In genomic region chr12:9754984-9755383, GRCh38 we compare ENCODE assay signal across 1 cellular context.
TF ChIP-seq lines count a peak whose summit lies in the region.

No MANE protein-coding gene starts in this region.

TF ChIP-seq in K562, 482 proteins besides CTCF, POLR2A, EP300 and RAD21:
- TF ChIP-seq PHF20 (IDR thresholded peaks at IDR 0.05; ENCODE audit: partially characterized antibody) (no peak), JUNB (CRISPR knock-in tag; conservative IDR thresholded peaks at IDR 0.05) (no peak), TGIF2 (CRISPR knock-in tag; IDR thresholded peaks at IDR 0.05) (no peak), PREB (CRISPR knock-in tag; IDR thresholded peaks at IDR 0.05) (no peak), FOXP1 (CRISPR knock-in tag; IDR thresholded peaks at IDR 0.05) (no peak), POLR2AphosphoS5 (IDR thresholded peaks at IDR 0.05; ENCODE audit: control insufficient read depth, insufficient read depth, low read depth, low read length) (peak; percentile 34; the same call in 1 of the 2 replicates), HDAC3 (IDR thresholded peaks at IDR 0.05; ENCODE audit: borderline replicate concordance, partially characterized antibody) (no peak), IFI16 (CRISPR knock-in tag; IDR thresholded peaks at IDR 0.05) (no peak), SIX5 (IDR thresholded peaks at IDR 0.05; ENCODE audit: borderline replicate concordance in 1 of 2, insufficient read depth in 1 of 2, low read depth in 1 of 2, low read length in 2 of 2) (no peak), NCOA4 (IDR thresholded peaks at IDR 0.05; ENCODE audit: partially characterized antibody) (no peak), ZNF740 (CRISPR knock-in tag; IDR thresholded peaks at IDR 0.05) (no peak), ZNF740 (tag; IDR thresholded peaks at IDR 0.05) (no peak), HDAC6 (IDR thresholded peaks at IDR 0.05; ENCODE audit: low read depth, low read length) (no peak), E2F4 (CRISPR knock-in tag; IDR thresholded peaks at IDR 0.05; ENCODE audit: low read depth) (no peak), TRIM28 (IDR thresholded peaks at IDR 0.05) (no peak), HEY1 (CRISPR knock-in tag; IDR thresholded peaks at IDR 0.05; ENCODE audit: borderline replicate concordance) (no peak), LARP7 (IDR thresholded peaks at IDR 0.05) (no peak), SMARCE1 (IDR thresholded peaks at IDR 0.05) (no peak), MITF (IDR thresholded peaks at IDR 0.05) (no peak), SMAD1 (IDR thresholded peaks at IDR 0.05; ENCODE audit: low read depth, low read length, partially characterized antibody) (peak; percentile 8), EWSR1 (IDR thresholded peaks at IDR 0.05; ENCODE audit: borderline replicate concordance, low read depth, partially characterized antibody) (no peak), YY1 (IDR thresholded peaks at IDR 0.05; ENCODE audit: borderline replicate concordance in 1 of 3, control insufficient read depth in 1 of 3, extremely low read depth in 1 of 3, insufficient read depth in 3 of 3, insufficient read length in 1 of 3, insufficient replicate concordance in 2 of 3, low read depth in 1 of 3, low read length in 2 of 3) (peak in 1 of 3 experiments; percentile 26), CC2D1A (IDR thresholded peaks at IDR 0.05) (no peak), SNIP1 (IDR thresholded peaks at IDR 0.05; ENCODE audit: low read depth) (no peak), RBFOX2 (IDR thresholded peaks at IDR 0.05; ENCODE audit: low read depth, low read length) (no peak), SUPT5H (IDR thresholded peaks at IDR 0.05) (0 out of 2 replicates have a peak, but pooled peaks have one; percentile 17), RBM34 (IDR thresholded peaks at IDR 0.05; ENCODE audit: borderline replicate concordance, insufficient read depth, low read length) (no peak), CEBPG (CRISPR knock-in tag; IDR thresholded peaks at IDR 0.05) (no peak), CEBPG (tag; conservative IDR thresholded peaks at IDR 0.05 in 1 of 2, IDR thresholded peaks at IDR 0.05 in 1 of 2) (no peak), TAF7 (tag; IDR thresholded peaks at IDR 0.05) (no peak), MXI1 (IDR thresholded peaks at IDR 0.05; ENCODE audit: low read depth, low read length) (no peak), DDX20 (tag; IDR thresholded peaks at IDR 0.05; ENCODE audit: low read depth) (no peak), KAT8 (IDR thresholded peaks at IDR 0.05; ENCODE audit: low read depth) (no peak), STAT5B (CRISPR knock-in tag; IDR thresholded peaks at IDR 0.05) (no peak)
- TF ChIP-seq, protein P1, sequence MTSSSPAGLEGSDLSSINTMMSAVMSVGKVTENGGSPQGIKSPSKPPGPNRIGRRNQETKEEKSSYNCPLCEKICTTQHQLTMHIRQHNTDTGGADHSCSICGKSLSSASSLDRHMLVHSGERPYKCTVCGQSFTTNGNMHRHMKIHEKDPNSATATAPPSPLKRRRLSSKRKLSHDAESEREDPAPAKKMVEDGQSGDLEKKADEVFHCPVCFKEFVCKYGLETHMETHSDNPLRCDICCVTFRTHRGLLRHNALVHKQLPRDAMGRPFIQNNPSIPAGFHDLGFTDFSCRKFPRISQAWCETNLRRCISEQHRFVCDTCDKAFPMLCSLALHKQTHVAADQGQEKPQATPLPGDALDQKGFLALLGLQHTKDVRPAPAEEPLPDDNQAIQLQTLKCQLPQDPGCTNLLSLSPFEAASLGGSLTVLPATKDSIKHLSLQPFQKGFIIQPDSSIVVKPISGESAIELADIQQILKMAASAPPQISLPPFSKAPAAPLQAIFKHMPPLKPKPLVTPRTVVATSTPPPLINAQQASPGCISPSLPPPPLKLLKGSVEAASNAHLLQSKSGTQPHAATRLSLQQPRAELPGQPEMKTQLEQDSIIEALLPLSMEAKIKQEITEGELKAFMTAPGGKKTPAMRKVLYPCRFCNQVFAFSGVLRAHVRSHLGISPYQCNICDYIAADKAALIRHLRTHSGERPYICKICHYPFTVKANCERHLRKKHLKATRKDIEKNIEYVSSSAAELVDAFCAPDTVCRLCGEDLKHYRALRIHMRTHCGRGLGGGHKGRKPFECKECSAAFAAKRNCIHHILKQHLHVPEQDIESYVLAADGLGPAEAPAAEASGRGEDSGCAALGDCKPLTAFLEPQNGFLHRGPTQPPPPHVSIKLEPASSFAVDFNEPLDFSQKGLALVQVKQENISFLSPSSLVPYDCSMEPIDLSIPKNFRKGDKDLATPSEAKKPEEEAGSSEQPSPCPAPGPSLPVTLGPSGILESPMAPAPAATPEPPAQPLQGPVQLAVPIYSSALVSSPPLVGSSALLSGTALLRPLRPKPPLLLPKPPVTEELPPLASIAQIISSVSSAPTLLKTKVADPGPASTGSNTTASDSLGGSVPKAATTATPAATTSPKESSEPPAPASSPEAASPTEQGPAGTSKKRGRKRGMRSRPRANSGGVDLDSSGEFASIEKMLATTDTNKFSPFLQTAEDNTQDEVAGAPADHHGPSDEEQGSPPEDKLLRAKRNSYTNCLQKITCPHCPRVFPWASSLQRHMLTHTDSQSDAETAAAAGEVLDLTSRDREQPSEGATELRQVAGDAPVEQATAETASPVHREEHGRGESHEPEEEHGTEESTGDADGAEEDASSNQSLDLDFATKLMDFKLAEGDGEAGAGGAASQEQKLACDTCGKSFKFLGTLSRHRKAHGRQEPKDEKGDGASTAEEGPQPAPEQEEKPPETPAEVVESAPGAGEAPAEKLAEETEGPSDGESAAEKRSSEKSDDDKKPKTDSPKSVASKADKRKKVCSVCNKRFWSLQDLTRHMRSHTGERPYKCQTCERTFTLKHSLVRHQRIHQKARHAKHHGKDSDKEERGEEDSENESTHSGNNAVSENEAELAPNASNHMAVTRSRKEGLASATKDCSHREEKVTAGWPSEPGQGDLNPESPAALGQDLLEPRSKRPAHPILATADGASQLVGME (CRISPR knock-in tag; IDR thresholded peaks at IDR 0.05): no peak
- TF ChIP-seq, protein P2, sequence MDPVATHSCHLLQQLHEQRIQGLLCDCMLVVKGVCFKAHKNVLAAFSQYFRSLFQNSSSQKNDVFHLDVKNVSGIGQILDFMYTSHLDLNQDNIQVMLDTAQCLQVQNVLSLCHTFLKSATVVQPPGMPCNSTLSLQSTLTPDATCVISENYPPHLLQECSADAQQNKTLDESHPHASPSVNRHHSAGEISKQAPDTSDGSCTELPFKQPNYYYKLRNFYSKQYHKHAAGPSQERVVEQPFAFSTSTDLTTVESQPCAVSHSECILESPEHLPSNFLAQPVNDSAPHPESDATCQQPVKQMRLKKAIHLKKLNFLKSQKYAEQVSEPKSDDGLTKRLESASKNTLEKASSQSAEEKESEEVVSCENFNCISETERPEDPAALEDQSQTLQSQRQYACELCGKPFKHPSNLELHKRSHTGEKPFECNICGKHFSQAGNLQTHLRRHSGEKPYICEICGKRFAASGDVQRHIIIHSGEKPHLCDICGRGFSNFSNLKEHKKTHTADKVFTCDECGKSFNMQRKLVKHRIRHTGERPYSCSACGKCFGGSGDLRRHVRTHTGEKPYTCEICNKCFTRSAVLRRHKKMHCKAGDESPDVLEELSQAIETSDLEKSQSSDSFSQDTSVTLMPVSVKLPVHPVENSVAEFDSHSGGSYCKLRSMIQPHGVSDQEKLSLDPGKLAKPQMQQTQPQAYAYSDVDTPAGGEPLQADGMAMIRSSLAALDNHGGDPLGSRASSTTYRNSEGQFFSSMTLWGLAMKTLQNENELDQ (CRISPR knock-in tag; IDR thresholded peaks at IDR 0.05; ENCODE audit: borderline replicate concordance): no peak
- TF ChIP-seq, protein P3, sequence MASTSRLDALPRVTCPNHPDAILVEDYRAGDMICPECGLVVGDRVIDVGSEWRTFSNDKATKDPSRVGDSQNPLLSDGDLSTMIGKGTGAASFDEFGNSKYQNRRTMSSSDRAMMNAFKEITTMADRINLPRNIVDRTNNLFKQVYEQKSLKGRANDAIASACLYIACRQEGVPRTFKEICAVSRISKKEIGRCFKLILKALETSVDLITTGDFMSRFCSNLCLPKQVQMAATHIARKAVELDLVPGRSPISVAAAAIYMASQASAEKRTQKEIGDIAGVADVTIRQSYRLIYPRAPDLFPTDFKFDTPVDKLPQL (IDR thresholded peaks at IDR 0.05; ENCODE audit: extremely low read depth, insufficient read length): no peak
- TF ChIP-seq, protein P4, sequence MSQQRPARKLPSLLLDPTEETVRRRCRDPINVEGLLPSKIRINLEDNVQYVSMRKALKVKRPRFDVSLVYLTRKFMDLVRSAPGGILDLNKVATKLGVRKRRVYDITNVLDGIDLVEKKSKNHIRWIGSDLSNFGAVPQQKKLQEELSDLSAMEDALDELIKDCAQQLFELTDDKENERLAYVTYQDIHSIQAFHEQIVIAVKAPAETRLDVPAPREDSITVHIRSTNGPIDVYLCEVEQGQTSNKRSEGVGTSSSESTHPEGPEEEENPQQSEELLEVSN (IDR thresholded peaks at IDR 0.05; ENCODE audit: borderline replicate concordance in 1 of 2, extremely low read depth in 1 of 2, insufficient read depth in 1 of 2, insufficient read length in 1 of 2, low read depth in 1 of 2, low read length in 1 of 2, poor library complexity in 1 of 2, severe bottlenecking in 1 of 2): no peak
